In the genomic region with DNA sequence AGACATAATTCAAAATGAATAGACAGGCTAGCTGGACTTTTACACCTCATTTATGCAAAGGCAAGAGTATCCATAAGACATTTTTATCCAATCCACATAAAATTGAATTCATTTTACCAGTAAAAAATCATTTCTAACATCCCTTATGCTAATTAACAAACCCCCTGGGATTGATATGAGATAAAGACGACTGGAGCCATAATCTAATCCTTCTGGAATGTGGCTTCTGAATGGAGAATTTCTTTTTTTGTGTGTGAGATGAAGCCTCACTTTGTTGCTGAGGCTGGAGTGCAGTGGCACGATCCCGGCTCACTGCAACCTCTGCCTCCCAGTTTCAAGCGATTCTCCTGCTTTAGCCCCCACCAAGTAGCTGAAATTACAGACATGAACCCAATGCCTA, we compare ENCODE assay signal across 22 cellular contexts.
"Had no signal": no experiment of that assay in that cellular context is flagged by ENCODE, and none has a peak within 500 bp of the region (broad histone marks: within the 10 kb centered on the region; RNA-seq: fewer than 3 reads in every experiment).

No MANE protein-coding gene starts in this region.

- H3K4me3 ChIP-seq: coronary artery, lower lobe of right lung, mucosa of descending colon, right atrium auricular region, skin epidermis, transverse colon had no signal

- H3K27ac ChIP-seq: coronary artery, epithelial cell of prostate, lower lobe of right lung, right atrium auricular region, skin epidermis, transverse colon had no signal

- ATAC-seq: activated naive CD4-positive, alpha-beta T cell treated with anti-CD3 and anti-CD28 coated beads, Interleukin-2, amount 50 U/mL, for 72 hours; activated T-cell treated with anti-CD3 and anti-CD28 coated beads, Interleukin-2, amount 50 U/mL, for 72 hours; left cardiac atrium; lower lobe of right lung; mucosa of descending colon; naive thymus-derived CD4-positive, alpha-beta T cell; stimulated activated naive CD8-positive, alpha-beta T cell treated with anti-CD3 and anti-CD28 coated beads, Interleukin-15, Interleukin-2, amounts not matched to agents 100 U/mL and 50 U/mL, for 24 hours had no signal

- H3K36me3 ChIP-seq: lower lobe of right lung, right atrium auricular region, transverse colon had no signal

- H3K27ac Mint-ChIP-seq: activated CD4-positive, alpha-beta T cell treated with anti-CD3 and anti-CD28 coated beads, Interleukin-2, amount 10 ng/mL, durations not matched to agents 24 days and 14 days; activated naive CD4-positive, alpha-beta T cell treated with anti-CD3 and anti-CD28 coated beads, Interleukin-2, amount 50 U/mL, for 72 hours; activated T-cell treated with anti-CD3 and anti-CD28 coated beads, Interleukin-2, amount 50 U/mL, for 72 hours; naive thymus-derived CD4-positive, alpha-beta T cell; T-helper 2 cell treated with Interferon-gamma antibody and Interleukin-4, amounts not matched to agents 5 μg/mL and 100 μg/mL, for 36 hours had no signal

- H3K27me3 ChIP-seq: right atrium auricular region, transverse colon had no signal

- H3K4me1 ChIP-seq: lower lobe of right lung, right atrium auricular region, transverse colon had no signal

- H3K4me3 Mint-ChIP-seq: activated CD4-positive, alpha-beta T cell treated with anti-CD3 and anti-CD28 coated beads, Interleukin-2, amount 10 ng/mL, durations not matched to agents 24 days and 14 days; activated T-cell treated with anti-CD3 and anti-CD28 coated beads, Interleukin-2, amount 50 U/mL, for 72 hours; naive thymus-derived CD4-positive, alpha-beta T cell; T-helper 2 cell treated with Interferon-gamma antibody and Interleukin-4, amounts not matched to agents 5 μg/mL and 100 μg/mL, for 36 hours had no signal

- DNase-seq: activated CD4-positive, alpha-beta T cell treated with anti-CD3 and anti-CD28 coated beads, Interleukin-2, amount 10 ng/mL, durations not matched to agents 24 days and 14 days; activated CD4-positive, CD25-positive, alpha-beta regulatory T cell; activated CD8-positive, alpha-beta memory T cell treated with anti-CD3 and anti-CD28 coated beads, Interleukin-2, amount 50 U/mL, for 48 hours; activated gamma-delta T cell; activated T-cell treated with anti-CD3 and anti-CD28 coated beads, Interleukin-2, amount 50 U/mL, for 72 hours; caudate nucleus; effector memory CD4-positive, alpha-beta T cell; foreskin melanocyte; left cardiac atrium; lower lobe of right lung; mucosa of descending colon; naive thymus-derived CD4-positive, alpha-beta T cell; stimulated activated CD4-positive, alpha-beta T cell treated with anti-CD3 and anti-CD28 coated beads, Interleukin-4, amount 100 ng/mL, for 4 hours; stimulated activated CD8-positive, alpha-beta memory T cell treated with anti-CD3 and anti-CD28 coated beads, Interleukin-4, amount 100 ng/mL, for 48 hours; stimulated activated naive CD8-positive, alpha-beta T cell treated with anti-CD3 and anti-CD28 coated beads, Interleukin-15, Interleukin-2, amounts not matched to agents 100 U/mL and 50 U/mL, for 24 hours; transverse colon had no signal
